In genomic region chr20:58746551-58747399, GRCh38 we compare ENCODE assay signal across 2 cellular contexts.
TF ChIP-seq lines count a peak whose summit lies in the region.

No MANE protein-coding gene starts in this region.

TF ChIP-seq in GM23338, 12 proteins besides CTCF, POLR2A, EP300 and RAD21:
- TF ChIP-seq ZNF462 (CRISPR knock-in tag; IDR thresholded peaks at IDR 0.05) (no peak), POLR2AphosphoS5 (IDR thresholded peaks at IDR 0.05; ENCODE audit: low read depth) (no peak), STAT1 (IDR thresholded peaks at IDR 0.05; ENCODE audit: unreplicated experiment) (no peak), ZNF114 (CRISPR knock-in tag; IDR thresholded peaks at IDR 0.05) (no peak), ZNF331 (CRISPR knock-in tag; IDR thresholded peaks at IDR 0.05; ENCODE audit: low read depth) (no peak), NANOG (IDR thresholded peaks at IDR 0.05; ENCODE audit: borderline replicate concordance) (no peak), EZH2phosphoT487 (IDR thresholded peaks at IDR 0.05; ENCODE audit: unreplicated experiment) (no peak), CREB1 (CRISPR knock-in tag; IDR thresholded peaks at IDR 0.05; ENCODE audit: low read depth) (no peak), REST (IDR thresholded peaks at IDR 0.05; ENCODE audit: unreplicated experiment) (no peak), EZH2 (IDR thresholded peaks at IDR 0.05; ENCODE audit: low read depth, unreplicated experiment) (no peak), JUNB (IDR thresholded peaks at IDR 0.05; ENCODE audit: unreplicated experiment) (no peak), ETS1 (IDR thresholded peaks at IDR 0.05) (no peak)

TF ChIP-seq in H1, 55 proteins besides CTCF, POLR2A, EP300 and RAD21:
- no peak for TF ChIP-seq GABPA (IDR thresholded peaks at IDR 0.05; ENCODE audit: borderline replicate concordance, insufficient read depth, low read length)
TF ChIP-seq in H1: peak in this region for 0.
